Comparison of ENCODE assay signal across 27 cellular contexts in genomic region chr4:136055360-136055759, GRCh38.
"Had no signal": no experiment of that assay in that cellular context is flagged by ENCODE, and none has a peak within 500 bp of the region (broad histone marks: within the 10 kb centered on the region; RNA-seq: fewer than 3 reads in every experiment).

No MANE protein-coding gene starts in this region.

- H3K9me3 ChIP-seq: stomach, suprapubic skin, testis, thoracic aorta, thyroid gland, tibial artery, tibial nerve, transverse colon, upper lobe of left lung, upper lobe of right lung, uterus, vagina had no signal

- ATAC-seq: stimulated activated effector memory CD8-positive, alpha-beta T cell treated with anti-CD3 and anti-CD28 coated beads, Interleukin-12 subunit alpha, Interleukin-12 subunit beta, amount 100 ng/mL, for 72 hours; stimulated activated memory B cell treated with anti-CD40 and anti-IgM and Interleukin-4, amounts not matched to agents 10 μg/mL and 1 μg/mL and 100 μg/mL, for 72 hours; stimulated activated naive B cell treated with anti-CD40 and anti-IgM and Interleukin-4, amounts not matched to agents 10 μg/mL and 1 μg/mL and 100 μg/mL, for 72 hours; stimulated activated naive CD8-positive, alpha-beta T cell treated with anti-CD3 and anti-CD28 coated beads, Interleukin-15, amount 100 ng/mL, for 72 hours; stimulated activated naive CD8-positive, alpha-beta T cell treated with anti-CD3 and anti-CD28 coated beads, Interleukin-15, Interleukin-2, amounts not matched to agents 100 U/mL and 50 U/mL, for 24 hours; upper lobe of right lung had no signal

- H3K4me3 ChIP-seq: stomach, suprapubic skin, testis, thoracic aorta, thyroid gland, tibial artery, tibial nerve, transverse colon, upper lobe of left lung, upper lobe of right lung, uterus, vagina had no signal

- H3K36me3 ChIP-seq: stomach, suprapubic skin, thoracic aorta, thyroid gland, tibial artery, tibial nerve, transverse colon, upper lobe of left lung, upper lobe of right lung, uterus, vagina had no signal

- H3K27ac ChIP-seq: stomach, suprapubic skin, testis, thoracic aorta, thyroid gland, tibial artery, tibial nerve, transverse colon, upper lobe of left lung, upper lobe of right lung, uterus, vagina had no signal

- H3K27me3 ChIP-seq: stomach, suprapubic skin, testis, thyroid gland, tibial artery, tibial nerve, transverse colon, upper lobe of left lung, upper lobe of right lung, uterus, vagina had no signal

- DNase-seq: stimulated activated CD4-positive, alpha-beta T cell treated with anti-CD3 and anti-CD28 coated beads, Interleukin-2, amount 100 ng/mL, for 48 hours; stimulated activated CD4-positive, alpha-beta T cell treated with anti-CD3 and anti-CD28 coated beads, Interleukin-4, amount 100 ng/mL, for 1 hour; stimulated activated CD4-positive, alpha-beta T cell treated with anti-CD3 and anti-CD28 coated beads, Interleukin-4, amount 100 ng/mL, for 24 hours; stimulated activated CD4-positive, alpha-beta T cell treated with anti-CD3 and anti-CD28 coated beads, Interleukin-4, amount 100 ng/mL, for 4 hours; stimulated activated CD8-positive, alpha-beta memory T cell treated with anti-CD3 and anti-CD28 coated beads, Interleukin-4, amount 100 ng/mL, for 48 hours; stimulated activated naive B cell treated with anti-CD40 and anti-IgM and Interleukin-4, amounts not matched to agents 10 μg/mL and 1 μg/mL and 100 μg/mL, for 72 hours; stimulated activated naive CD4-positive, alpha-beta T cell; stimulated activated naive CD4-positive, alpha-beta T cell treated with Interleukin-2 at 50 U/mL for 16 hours; stimulated activated naive CD8-positive, alpha-beta T cell treated with anti-CD3 and anti-CD28 coated beads, Interleukin-15, amount 100 ng/mL, for 72 hours; stimulated activated naive CD8-positive, alpha-beta T cell treated with anti-CD3 and anti-CD28 coated beads, Interleukin-15, Interleukin-2, amounts not matched to agents 100 U/mL and 50 U/mL, for 24 hours; stomach; substantia nigra; testis; thyroid gland; tibial artery; transverse colon; trophoblast cell; upper lobe of left lung; upper lobe of right lung; uterus had no signal

- H3K4me1 ChIP-seq: stomach, suprapubic skin, testis, thyroid gland, tibial artery, tibial nerve, transverse colon, upper lobe of left lung, upper lobe of right lung, uterus, vagina had no signal

- FAIRE-seq: urothelium cell line had no signal
